Comparison of ENCODE assay signal across 10 cellular contexts in genomic region chr11:66115638-66116410, GRCh38. TPM values are rescaled to one million over a fixed set of nuclear protein-coding genes. Genes with fewer than 3 reads are reported as not detected.
DNase-seq lines count a peak whose midpoint lies in the region; ATAC-seq and TF ChIP-seq lines count a peak whose summit lies in the region.
"Had no signal": no experiment of that assay in that cellular context is flagged by ENCODE, and none has a peak within 500 bp of the region (broad histone marks: within the 10 kb centered on the region; RNA-seq: fewer than 3 reads in every experiment).

No MANE protein-coding gene starts in this region.

- no peaks in the 10 kb centered on the region for H3K9me3 Mint-ChIP-seq in activated B cell treated with CpG ODN at 0.5 μM for 24 hours

- H3K4me3 Mint-ChIP-seq in activated B cell treated with CpG ODN at 0.5 μM for 24 hours, result peak overlapping the region; percentile 69

- peak overlapping the region; percentile 8 for H3K27ac ChIP-seq in neuronal stem cell (replicated peaks; ENCODE audit: low read length)
- H3K27ac ChIP-seq: HL-60 had no signal

- no peaks in the 10 kb centered on the region for H3K27me3 Mint-ChIP-seq in activated B cell treated with CpG ODN at 0.5 μM for 24 hours

- H2BK120ac ChIP-seq in neuronal stem cell (ENCODE audit: low read depth, low read length), result no peak overlapping the region

- POLR2A ChIA-PET in activated B cell treated with CpG ODN at 0.5 μM for 24 hours (lab: Charles Lee), result interaction anchor here (0.6 to 3.8 kb wide), 9 partner anchors 10 to 1312 kb away, joined by 4 to 34 read pairs (median 7); partner anchors contain the start of genes PACS1 and RPS6KB2

- H3K9me3 ChIP-seq in neuronal stem cell (replicated peaks in 1 of 2; ENCODE audit: control insufficient read depth in 2 of 2, insufficient read depth in 1 of 2, low read depth in 1 of 2, low read length in 2 of 2), result no peaks in the 10 kb centered on the region

- no peaks in the 10 kb centered on the region for H3K27me3 ChIP-seq in neuronal stem cell (ENCODE audit: control insufficient read depth in 3 of 3, insufficient read depth in 3 of 3, low read depth in 1 of 3, low read length in 3 of 3)

- no peak overlapping the region for H3K4ac ChIP-seq in neuronal stem cell (ENCODE audit: low read length)

- H3K4me1 Mint-ChIP-seq in activated B cell treated with CpG ODN at 0.5 μM for 24 hours, result peaks cover 96% of the 10 kb centered on the region

- H3K4me1 ChIP-seq in neuronal stem cell (ENCODE audit: control insufficient read depth in 2 of 2, insufficient read depth in 1 of 2, low read depth in 1 of 2, low read length in 2 of 2), result peaks cover 14 to 38% of the 10 kb centered on the region in 2 donors

- H3K36me3 ChIP-seq in neuronal stem cell (replicated peaks in 1 of 2; ENCODE audit: control insufficient read depth in 2 of 2, insufficient read depth in 2 of 2, low read length in 2 of 2), result no peaks in the 10 kb centered on the region

- no peak overlapping the region for H3K9ac ChIP-seq in neuronal stem cell (ENCODE audit: low read depth, low read length, poor library complexity)

- no peak overlapping the region for H3K18ac ChIP-seq in neuronal stem cell (ENCODE audit: low read length)

- H3K79me1 ChIP-seq in neuronal stem cell (ENCODE audit: low read depth, low read length), result no peaks in the 10 kb centered on the region

- no peak overlapping the region for H2BK12ac ChIP-seq in neuronal stem cell (ENCODE audit: low read length)

- CTCF ChIA-PET in activated B cell treated with CpG ODN at 0.5 μM for 24 hours (lab: Charles Lee), result interaction anchor here (1.1 to 2.6 kb wide), 6 partner anchors 18 to 225 kb away, joined by 3 to 10 read pairs (median 6); no protein-coding TSS in a partner anchor

- H2BK15ac ChIP-seq in neuronal stem cell (ENCODE audit: low read length), result no peak overlapping the region

- H3K23ac ChIP-seq in neuronal stem cell (ENCODE audit: low read depth, low read length, poor library complexity), result no peak overlapping the region

- H4K8ac ChIP-seq in neuronal stem cell (ENCODE audit: low read depth, low read length), result no peak overlapping the region

- no peak overlapping the region for H3K4me3 ChIP-seq in neuronal stem cell (ENCODE audit: low read length in 2 of 2)
- no peak overlapping the region for H3K4me3 ChIP-seq in foreskin fibroblast (ENCODE audit: low read depth in 1 of 2, low read length in 2 of 2)

- no peak overlapping the region for H4K91ac ChIP-seq in neuronal stem cell (ENCODE audit: low read depth, low read length, poor library complexity)

- H3K4me2 ChIP-seq in neuronal stem cell (ENCODE audit: insufficient read depth, low read length, poor library complexity, severe bottlenecking), result no peak overlapping the region

- ATAC-seq in GM18517 (IDR thresholded peaks at IDR 0.05; ENCODE audit: unreplicated experiment), result peak; percentile 36
- peak; percentile 52 for ATAC-seq in HG02759 (IDR thresholded peaks at IDR 0.05; ENCODE audit: unreplicated experiment)
- peak; percentile 51 for ATAC-seq in activated B cell treated with CpG ODN at 0.5 μM for 24 hours (ENCODE audit: low read depth)

- intact Hi-C loops in activated B cell treated with CpG ODN at 0.5 μM for 24 hours (cut with micrococcal nuclease), result loop anchor here (1.0 kb wide), 1 partner anchor 10 kb away; no protein-coding TSS in a partner anchor

- no peak overlapping the region for H2BK5ac ChIP-seq in neuronal stem cell (ENCODE audit: low read length)

- no peak overlapping the region for H3K14ac ChIP-seq in neuronal stem cell (ENCODE audit: low read length)

- no peaks in the 10 kb centered on the region for H3K36me3 Mint-ChIP-seq in activated B cell treated with CpG ODN at 0.5 μM for 24 hours (ENCODE audit: low read depth)

- no peak for DNase-seq in activated B cell treated with CpG ODN at 0.5 μM for 24 hours
- DNase-seq in neuronal stem cell (ENCODE audit: low spot score), result no peak
- no peak for DNase-seq in OCI-M2 (lab: John Stamatoyannopoulos, UW; ENCODE audit: unreplicated experiment)
- DNase-seq in NCI-H2196 treated with DMSO at 0.1 percent for 48 hours (lab: John Stamatoyannopoulos, UW; ENCODE audit: unreplicated experiment), result no peak
- DNase-seq in DMS114 treated with DMSO at 0.1 percent for 48 hours (lab: John Stamatoyannopoulos, UW; ENCODE audit: unreplicated experiment), result no peak
- no peak for DNase-seq in foreskin fibroblast
- DNase-seq: stimulated activated CD4-positive, alpha-beta T cell treated with anti-CD3 and anti-CD28 coated beads, Interleukin-2, amount 100 ng/mL, for 48 hours had no signal

- no peak for TF ChIP-seq CTCF in activated B cell treated with CpG ODN at 0.5 μM for 24 hours (IDR thresholded peaks at IDR 0.05)
- TF ChIP-seq CTCF in foreskin fibroblast (IDR thresholded peaks at IDR 0.05; ENCODE audit: low read depth, low read length), result no peak

- peak overlapping the region; percentile 78 for H3K27ac Mint-ChIP-seq in activated B cell treated with CpG ODN at 0.5 μM for 24 hours

- WGBS in neuronal stem cell (ENCODE audit: extremely low coverage in 2 of 2, insufficient read length in 2 of 2, insufficient replicate concordance in 1 of 2), 2 donors, result no CpG with 5 or more reads among the region's 10 CpGs

- no peak overlapping the region for H2AFZ ChIP-seq in neuronal stem cell (ENCODE audit: low read length)

- H2AK5ac ChIP-seq in neuronal stem cell (ENCODE audit: low read depth, low read length), result no peak overlapping the region

RNA-seq across cellular contexts. Expression of gene PACS1, which starts 45.8 kb away (rescaled TPM):
- 118 and 121 TPM in 2 replicates for total RNA-seq in activated B cell treated with CpG ODN at 0.5 μM for 24 hours
- polyA plus RNA-seq in neuronal stem cell (2013, experiment 1 of 2), result 20.7 TPM
- polyA plus RNA-seq in neuronal stem cell (2013, experiment 2 of 2), result 21.7 TPM
